ENCODE assay signal across 24 cellular contexts in the genomic region with DNA sequence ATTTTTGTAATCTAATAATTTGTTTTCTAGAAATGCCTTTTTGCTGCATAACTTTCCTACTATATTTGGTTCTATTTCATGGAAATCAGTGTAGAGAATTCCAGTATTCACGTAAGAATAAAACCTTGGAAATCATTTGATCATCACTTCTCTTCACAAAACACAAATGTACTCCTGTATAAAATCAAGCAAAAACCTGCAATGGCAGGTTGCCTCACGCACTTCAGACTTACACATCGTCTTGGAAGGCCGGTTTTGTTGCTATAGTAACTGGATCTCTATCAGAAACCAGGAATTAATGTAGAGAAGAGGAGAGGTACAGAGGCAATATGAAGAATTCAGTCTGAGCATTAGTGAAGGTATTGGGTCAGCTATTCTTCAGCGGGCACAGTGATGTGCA.
"Had no signal": no experiment of that assay in that cellular context is flagged by ENCODE, and none has a peak within 500 bp of the region (broad histone marks: within the 10 kb centered on the region; RNA-seq: fewer than 3 reads in every experiment).

No MANE protein-coding gene starts in this region.

- H3K4me1 ChIP-seq: colonic mucosa, esophagus squamous epithelium, left lung, prostate gland, right atrium auricular region, sigmoid colon, stomach, testis, tibial nerve, upper lobe of left lung had no signal

- H3K27ac ChIP-seq: colonic mucosa, esophagus squamous epithelium, left lung, prostate gland, right atrium auricular region, sigmoid colon, stomach, testis, tibial nerve, upper lobe of left lung had no signal

- ATAC-seq: left lung; naive thymus-derived CD4-positive, alpha-beta T cell; stimulated activated effector memory CD8-positive, alpha-beta T cell treated with anti-CD3 and anti-CD28 coated beads, Interleukin-12 subunit alpha, Interleukin-12 subunit beta, amount 100 ng/mL, for 72 hours had no signal

- DNase-seq: colonic mucosa; effector CD8-positive, alpha-beta T cell; endodermal cell; erythroblast; esophagus squamous epithelium; kidney; left lung; mesendoderm; midbrain; naive thymus-derived CD4-positive, alpha-beta T cell; nucleus accumbens; sigmoid colon; stimulated activated CD4-positive, alpha-beta T cell treated with anti-CD3 and anti-CD28 coated beads, Interleukin-2, amount 100 ng/mL, for 24 hours; stimulated activated CD4-positive, alpha-beta T cell treated with anti-CD3 and anti-CD28 coated beads, Interleukin-4, amount 100 ng/mL, for 24 hours; stimulated activated naive CD4-positive, alpha-beta T cell treated with Interleukin-2 at 50 U/mL for 16 hours; stomach; testis; upper lobe of left lung had no signal

- H3K36me3 ChIP-seq: colonic mucosa, esophagus squamous epithelium, left lung, prostate gland, right atrium auricular region, sigmoid colon, stomach, tibial nerve, upper lobe of left lung had no signal

- FAIRE-seq: frontal cortex, kidney, urothelium cell line had no signal

- H3K4me3 ChIP-seq: colonic mucosa, esophagus squamous epithelium, left lung, prostate gland, right atrium auricular region, sigmoid colon, stomach, testis, tibial nerve, upper lobe of left lung had no signal

- H3K27me3 ChIP-seq: colonic mucosa, esophagus squamous epithelium, left lung, right atrium auricular region, sigmoid colon, stomach, testis, tibial nerve, upper lobe of left lung had no signal

- H3K9me3 ChIP-seq: colonic mucosa, esophagus squamous epithelium, prostate gland, right atrium auricular region, sigmoid colon, stomach, testis, tibial nerve, upper lobe of left lung had no signal
